Comparison of ENCODE assay signal across 16 cellular contexts in the genomic region with DNA sequence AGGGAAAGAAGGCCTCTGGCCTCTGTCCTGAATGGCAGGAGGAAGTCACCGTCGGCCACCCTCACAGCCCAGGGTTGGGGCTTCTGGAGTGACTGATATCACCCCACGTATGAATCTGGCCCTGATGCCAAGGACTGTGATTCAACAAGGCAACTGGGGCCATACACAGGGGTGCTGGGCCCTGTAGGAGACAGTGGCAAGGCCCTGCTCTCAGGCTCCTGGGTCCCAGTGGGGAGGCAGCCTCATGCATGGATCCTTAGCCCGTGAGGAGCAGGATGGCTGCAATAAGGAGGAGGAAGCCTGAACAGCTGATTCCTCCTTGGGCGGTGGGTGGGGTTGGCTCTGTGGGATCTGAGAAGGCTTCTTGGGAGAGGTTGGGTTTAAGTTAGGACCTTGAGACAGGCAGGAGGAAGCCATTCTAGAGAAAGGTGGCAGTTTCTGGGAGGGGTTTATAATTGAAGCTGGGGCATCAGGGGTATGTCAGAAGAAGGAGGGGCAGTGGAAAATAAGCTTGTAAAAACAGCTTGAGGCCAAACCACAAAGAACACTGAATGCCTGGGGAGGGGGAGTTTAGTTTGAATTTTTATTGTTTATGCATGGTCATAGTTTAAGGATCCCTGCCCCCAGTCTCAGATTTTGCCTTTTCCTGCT. TPM values are rescaled to one million over a fixed set of nuclear protein-coding genes. Genes with fewer than 3 reads are reported as not detected.
A peak's percentile ranks its signal among the peaks of the same experiment; 100 is the strongest.
DNase-seq lines count a peak whose midpoint lies in the region; ATAC-seq and TF ChIP-seq lines count a peak whose summit lies in the region.
"Had no signal": no experiment of that assay in that cellular context is flagged by ENCODE, and none has a peak within 500 bp of the region (broad histone marks: within the 10 kb centered on the region; RNA-seq: fewer than 3 reads in every experiment).

No MANE protein-coding gene starts in this region.

- H3K79me2 ChIP-seq in mammary epithelial cell (ENCODE audit: insufficient read depth, low read length) (no peaks in the 10 kb centered on the region), neural progenitor cell (ENCODE audit: low read depth) (no peaks in the 10 kb centered on the region)

- H3K4me1 ChIP-seq in breast epithelium: no peaks in the 10 kb centered on the region
- peaks cover 48% of the 10 kb centered on the region for H3K4me1 ChIP-seq in mammary epithelial cell (ENCODE audit: insufficient read depth, low read length)
- peaks cover 16% of the 10 kb centered on the region for H3K4me1 ChIP-seq in neural progenitor cell

- no peak for ATAC-seq in HG02623 (IDR thresholded peaks at IDR 0.05; ENCODE audit: unreplicated experiment)
- ATAC-seq in left cardiac atrium: no peak
- ATAC-seq: activated CD4-positive, alpha-beta T cell treated with anti-CD3 and anti-CD28 coated beads for 36 hours; activated CD8-positive, alpha-beta memory T cell treated with anti-CD3 and anti-CD28 coated beads, Interleukin-2, amount 10 ng/mL, durations not matched to agents 7 days and 5 days; activated naive CD8-positive, alpha-beta T cell treated with anti-CD3 and anti-CD28 coated beads, Interleukin-2, amount 50 U/mL, for 24 hours had no signal

- H3K4me3 ChIP-seq in breast epithelium (no peak overlapping the region), mammary epithelial cell (replicated peaks in 1 of 3; ENCODE audit: insufficient read depth in 1 of 3, low read depth in 2 of 3, low read length in 3 of 3) (no peak overlapping the region), neural progenitor cell (no peak overlapping the region)
- H3K4me3 ChIP-seq: transverse colon had no signal

- H3K27ac Mint-ChIP-seq in MCF 10A (ENCODE audit: low read depth, unreplicated experiment) (peak overlapping the region; percentile 75), neural progenitor cell (peak overlapping the region; percentile 87)
- H3K27ac Mint-ChIP-seq: activated CD4-positive, alpha-beta T cell treated with anti-CD3 and anti-CD28 coated beads for 36 hours; activated CD8-positive, alpha-beta memory T cell treated with anti-CD3 and anti-CD28 coated beads, Interleukin-2, amount 10 ng/mL, durations not matched to agents 7 days and 5 days; activated naive CD8-positive, alpha-beta T cell treated with anti-CD3 and anti-CD28 coated beads, Interleukin-2, amount 50 U/mL, for 24 hours had no signal

- H4K20me1 ChIP-seq in mammary epithelial cell (ENCODE audit: insufficient read depth, low read length): no peaks in the 10 kb centered on the region
- H4K20me1 ChIP-seq in neural progenitor cell (ENCODE audit: low read depth): no peaks in the 10 kb centered on the region

- no peaks in the 10 kb centered on the region for H3K36me3 Mint-ChIP-seq in MCF 10A (ENCODE audit: insufficient read depth, unreplicated experiment)
- H3K36me3 Mint-ChIP-seq in neural progenitor cell: no peaks in the 10 kb centered on the region
- H3K36me3 Mint-ChIP-seq: activated CD8-positive, alpha-beta memory T cell treated with anti-CD3 and anti-CD28 coated beads, Interleukin-2, amount 10 ng/mL, durations not matched to agents 7 days and 5 days had no signal

- H2AFZ ChIP-seq in mammary epithelial cell (ENCODE audit: low read depth, low read length): peak overlapping the region; percentile 72
- peak overlapping the region; percentile 3 for H2AFZ ChIP-seq in neural progenitor cell (replicated peaks)

- dilution Hi-C loops in mammary epithelial cell (cut with HindIII; ENCODE audit: low sequenced_read_pairs): loop anchor here (5.0 kb wide), 1 partner anchor 132 kb away; no protein-coding TSS in a partner anchor

- 85% methylated on average over 5 of the region's 5 CpGs for WGBS in mammary epithelial cell (ENCODE audit: low coverage, missing lambda C conversion rate)

- H3K27me3 ChIP-seq in breast epithelium: no peaks in the 10 kb centered on the region
- H3K27me3 ChIP-seq in mammary epithelial cell (ENCODE audit: insufficient read depth, low read length): no peaks in the 10 kb centered on the region
- no peaks in the 10 kb centered on the region for H3K27me3 ChIP-seq in neural progenitor cell
- H3K27me3 ChIP-seq: transverse colon had no signal

- H3K9me3 Mint-ChIP-seq in MCF 10A (ENCODE audit: unreplicated experiment): no peaks in the 10 kb centered on the region
- peaks cover 11% of the 10 kb centered on the region for H3K9me3 Mint-ChIP-seq in neural progenitor cell
- H3K9me3 Mint-ChIP-seq: activated naive CD8-positive, alpha-beta T cell treated with anti-CD3 and anti-CD28 coated beads, Interleukin-2, amount 50 U/mL, for 24 hours; stimulated activated naive CD8-positive, alpha-beta T cell treated with anti-CD3 and anti-CD28 coated beads, Interleukin-15, Interleukin-2, amounts not matched to agents 100 ng/mL and 50 ng/mL, for 24 hours had no signal

- no TSS peak for BruUV-seq in MCF 10A (replicated peaks; lab: Mats Ljungman, UMichigan)
- no TSS peak for BruUV-seq in mammary epithelial cell (replicated peaks; lab: Mats Ljungman, UMichigan)

- H3K9ac ChIP-seq in mammary epithelial cell (ENCODE audit: insufficient read depth, low read length) (no peak overlapping the region), neural progenitor cell (no peak overlapping the region)
- H3K9ac ChIP-seq: SK-N-SH had no signal

- TF ChIP-seq POLR2A in breast epithelium (IDR thresholded peaks at IDR 0.05): no peak

- CTCF ChIA-PET in MCF 10A (lab: Yijun Ruan, JAX): interaction anchor here (0.6 to 9.1 kb wide), 38 partner anchors 9 to 1178 kb away, joined by 3 to 205 read pairs (median 4); no protein-coding TSS in a partner anchor
- CTCF ChIA-PET in mammary epithelial cell (lab: Charles Lee; ENCODE audit: low non-redundant PET): interaction anchor here (0.6 to 1.5 kb wide), 3 partner anchors 26 to 285 kb away, joined by 3 to 10 read pairs (median 3); no protein-coding TSS in a partner anchor

- H3K27me3 Mint-ChIP-seq in MCF 10A (ENCODE audit: insufficient read depth, unreplicated experiment) (no peaks in the 10 kb centered on the region), neural progenitor cell (ENCODE audit: insufficient read depth, low read depth) (peaks cover 16% of the 10 kb centered on the region)

- intact Hi-C loops in MCF 10A (cut with micrococcal nuclease): no loop called here
- intact Hi-C loops in breast epithelium (cut with DNase I; ENCODE audit: low total_unique reads): loop anchor here (10.0 kb wide), 1 partner anchor 79 kb away; a partner anchor contains a TSS
- intact Hi-C loops in mammary epithelial cell (cut with micrococcal nuclease): loop anchor here (10.0 kb wide), 1 partner anchor 319 kb away; no protein-coding TSS in a partner anchor
- intact Hi-C loops in left cardiac atrium (cut with DNase I): loop anchor here in 1 of 2 donors (5.0 kb wide), 1 partner anchor 82 kb away; a partner anchor contains a TSS

- H3K4me3 Mint-ChIP-seq in MCF 10A (ENCODE audit: unreplicated experiment): no peak overlapping the region
- H3K4me3 Mint-ChIP-seq in neural progenitor cell: no peak overlapping the region
- H3K4me3 Mint-ChIP-seq: activated CD4-positive, alpha-beta T cell treated with anti-CD3 and anti-CD28 coated beads for 36 hours; activated CD8-positive, alpha-beta memory T cell treated with anti-CD3 and anti-CD28 coated beads, Interleukin-2, amount 10 ng/mL, durations not matched to agents 7 days and 5 days; activated naive CD8-positive, alpha-beta T cell treated with anti-CD3 and anti-CD28 coated beads, Interleukin-2, amount 50 U/mL, for 24 hours; stimulated activated naive CD8-positive, alpha-beta T cell treated with anti-CD3 and anti-CD28 coated beads, Interleukin-15, Interleukin-2, amounts not matched to agents 100 ng/mL and 50 ng/mL, for 24 hours had no signal

- H3F3A ChIP-seq in neural progenitor cell (ENCODE audit: low read depth): peaks cover 7% of the 10 kb centered on the region

- H3K9me3 ChIP-seq in breast epithelium (no peaks in the 10 kb centered on the region), mammary epithelial cell (replicated peaks; ENCODE audit: insufficient read depth, low read length) (no peaks in the 10 kb centered on the region), neural progenitor cell (ENCODE audit: low read depth) (no peaks in the 10 kb centered on the region)
- H3K9me3 ChIP-seq: SK-N-SH, transverse colon had no signal

- H3K4me1 Mint-ChIP-seq in MCF 10A (ENCODE audit: insufficient read depth, unreplicated experiment) (peaks cover 47% of the 10 kb centered on the region), neural progenitor cell (peaks cover 29% of the 10 kb centered on the region)
- H3K4me1 Mint-ChIP-seq: activated CD4-positive, alpha-beta T cell treated with anti-CD3 and anti-CD28 coated beads for 36 hours; activated naive CD8-positive, alpha-beta T cell treated with anti-CD3 and anti-CD28 coated beads, Interleukin-2, amount 50 U/mL, for 24 hours had no signal

- POLR2A ChIA-PET in MCF 10A (lab: Yijun Ruan, JAX): interaction anchor here (0.5 to 7.2 kb wide), 12 partner anchors 23 to 187 kb away, joined by 3 to 83 read pairs (median 4); a partner anchor contains a TSS

- in situ Hi-C loops in mammary epithelial cell (cut with MboI; ENCODE audit: low sequenced_read_pairs in 2 of 2): loop anchor here in 1 of 2 donors (10.0 kb wide), 1 partner anchor 79 kb away; a partner anchor contains a TSS

- H3K4me2 ChIP-seq in mammary epithelial cell (ENCODE audit: insufficient read depth, low read depth, low read length): no peak overlapping the region
- H3K4me2 ChIP-seq in neural progenitor cell: peak overlapping the region; percentile 31
- H3K4me2 ChIP-seq: SK-N-SH had no signal

- TF ChIP-seq CTCF in MCF 10A (IDR thresholded peaks at IDR 0.05; ENCODE audit: unreplicated experiment) (no peak), breast epithelium (IDR thresholded peaks at IDR 0.05) (no peak), mammary epithelial cell (conservative IDR thresholded peaks at IDR 0.05 in 1 of 2, IDR thresholded peaks at IDR 0.05 in 1 of 2; ENCODE audit: extremely low read depth in 1 of 2, insufficient read depth in 1 of 2, low read depth in 1 of 2, low read length in 2 of 2) (no peak), neural progenitor cell (IDR thresholded peaks at IDR 0.05) (no peak)

- H3K27ac ChIP-seq in breast epithelium (no peak overlapping the region), mammary epithelial cell (ENCODE audit: insufficient read depth, low read depth, low read length) (peak overlapping the region; percentile 48), neural progenitor cell (no peak overlapping the region)
- H3K27ac ChIP-seq: transverse colon had no signal

- no peak for DNase-seq in MCF 10A (ENCODE audit: unreplicated experiment)
- no peak for DNase-seq in breast epithelium (ENCODE audit: low spot score in 2 of 2)
- DNase-seq in mammary epithelial cell: no peak
- no peak for DNase-seq in neural progenitor cell (ENCODE audit: low spot score)
- DNase-seq in left cardiac atrium: no peak
- DNase-seq in D341Med (ENCODE audit: low spot score): no peak
- no peak for DNase-seq in SW 1271 (lab: John Stamatoyannopoulos, UW)
- DNase-seq: activated CD4-positive, alpha-beta T cell treated with anti-CD3 and anti-CD28 coated beads for 36 hours; activated CD8-positive, alpha-beta memory T cell treated with anti-CD3 and anti-CD28 coated beads, Interleukin-2, amount 10 ng/mL, durations not matched to agents 7 days and 5 days; activated naive CD8-positive, alpha-beta T cell treated with anti-CD3 and anti-CD28 coated beads, Interleukin-2, amount 50 U/mL, for 24 hours; occipital lobe; stimulated activated CD4-positive, alpha-beta T cell treated with anti-CD3 and anti-CD28 coated beads, Interleukin-2, amount 100 ng/mL, for 24 hours had no signal

- H3K36me3 ChIP-seq in breast epithelium: no peaks in the 10 kb centered on the region
- H3K36me3 ChIP-seq in mammary epithelial cell (ENCODE audit: insufficient read depth, low read length): no peaks in the 10 kb centered on the region
- no peaks in the 10 kb centered on the region for H3K36me3 ChIP-seq in neural progenitor cell
- H3K36me3 ChIP-seq: transverse colon had no signal

RNA-seq across cellular contexts. Expression of a gene that starts 42.8 kb away (rescaled TPM):
- 145 and 160 TPM in 2 replicates for total RNA-seq in MCF 10A (2022)
- total RNA-seq in breast epithelium: 100 to 1,000 TPM; 199 to 349 (median 264) TPM
- total RNA-seq in mammary epithelial cell: 100 to 1,000 TPM; 160 to 162 TPM
- polyA plus RNA-seq in mammary epithelial cell: 223 TPM
- 181 TPM for polyA minus RNA-seq in mammary epithelial cell
- total RNA-seq in neural progenitor cell (ENCODE audit: low replicate concordance): 170 and 205 TPM in 2 replicates
- total RNA-seq in left cardiac atrium: 100 to 1,000 TPM; 185 to 202 TPM
